ENCODE assay signal across 9 cellular contexts in the genomic region with DNA sequence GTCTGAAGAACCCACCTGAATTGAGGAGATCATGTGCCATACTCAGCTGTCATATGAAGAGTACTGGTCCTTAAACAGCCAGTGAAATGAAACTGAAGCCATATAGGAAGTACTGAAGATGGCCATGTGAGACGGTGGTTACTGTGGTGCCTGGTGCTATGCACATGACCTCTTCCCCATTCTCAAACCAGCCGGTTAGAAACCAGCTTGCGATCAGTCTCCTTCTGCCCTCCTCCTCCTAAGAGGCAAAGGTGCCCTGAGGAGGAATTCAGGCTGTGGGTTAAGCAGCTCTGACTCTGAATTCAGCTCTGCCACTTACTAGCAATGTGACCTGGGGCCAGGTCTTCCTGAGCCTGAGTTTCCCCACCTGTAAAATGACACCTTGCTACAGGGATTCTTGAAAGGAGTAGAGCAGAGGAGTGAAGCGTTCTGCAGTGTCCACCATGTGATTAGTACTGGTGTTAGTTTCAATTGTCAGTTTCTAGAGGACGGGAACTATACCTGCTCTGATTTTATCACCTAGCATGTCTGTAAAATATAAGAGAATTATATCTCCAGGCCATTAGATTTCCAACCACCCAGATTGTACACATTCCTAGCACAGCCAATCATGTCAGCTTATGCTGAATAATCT. TPM values are rescaled to one million over a fixed set of nuclear protein-coding genes. Genes with fewer than 3 reads are reported as not detected.
DNase-seq lines count a peak whose midpoint lies in the region; ATAC-seq and TF ChIP-seq lines count a peak whose summit lies in the region.
"Had no signal": no experiment of that assay in that cellular context is flagged by ENCODE, and none has a peak within 500 bp of the region (broad histone marks: within the 10 kb centered on the region; RNA-seq: fewer than 3 reads in every experiment).

No MANE protein-coding gene starts in this region.

- peak overlapping the region in 7 of 8 donors; percentile 41 to 78 (median 61) for H3K4me3 Mint-ChIP-seq in naive B cell
- no peak overlapping the region for H3K4me3 Mint-ChIP-seq in CD4-positive, alpha-beta T cell
- H3K4me3 Mint-ChIP-seq: nephron had no signal

- H3K27me3 ChIP-seq in ovary = no peaks in the 10 kb centered on the region
- no peaks in the 10 kb centered on the region for H3K27me3 ChIP-seq in CD4-positive, alpha-beta T cell (ENCODE audit: control insufficient read depth, insufficient read depth, low read length)

- H3K27ac Mint-ChIP-seq in naive B cell = peak overlapping the region; percentile 9 to 94 (median 83)
- no peak overlapping the region for H3K27ac Mint-ChIP-seq in CD4-positive, alpha-beta T cell

- TF ChIP-seq EP300 in ovary (IDR thresholded peaks at IDR 0.05) = no peak

- no peak overlapping the region for H3K27ac ChIP-seq in ovary
- no peak overlapping the region for H3K27ac ChIP-seq in CD4-positive, alpha-beta T cell (ENCODE audit: low read depth, low read length)

- CTCF ChIA-PET in CD4-positive, alpha-beta T cell (lab: Charles Lee) = no interaction called here

- H3K36me3 ChIP-seq in ovary = no peaks in the 10 kb centered on the region

- peaks cover 5 to 9% of the 10 kb centered on the region in 2 donors for H3K36me3 Mint-ChIP-seq in naive B cell
- H3K36me3 Mint-ChIP-seq in CD4-positive, alpha-beta T cell (ENCODE audit: low read depth) = peaks cover 29% of the 10 kb centered on the region

- peak; percentile 22 for DNase-seq in NCI-H2107 (lab: John Stamatoyannopoulos, UW)
- peak; percentile 70 for DNase-seq in naive B cell
- no peak for DNase-seq in HK-2 (ENCODE audit: unreplicated experiment)
- no peak for DNase-seq in ovary
- DNase-seq in CD4-positive, alpha-beta T cell = no peak
- no peak for DNase-seq in activated effector memory CD4-positive, alpha-beta T cell treated with anti-CD3 and anti-CD28 coated beads, Interleukin-2, amount 50 U/mL, for 16 hours

- ATAC-seq in GM18907 (IDR thresholded peaks at IDR 0.05; ENCODE audit: unreplicated experiment) (peak; percentile 93), HG02759 (IDR thresholded peaks at IDR 0.05; ENCODE audit: unreplicated experiment) (peak; percentile 93), naive B cell (ENCODE audit: low read depth in 2 of 2) (peak; percentile 99)
- no peak for ATAC-seq in CD4-positive, alpha-beta T cell (ENCODE audit: poor library complexity)

- TF ChIP-seq POLR2A in ovary (IDR thresholded peaks at IDR 0.05) = no peak

- no peaks in the 10 kb centered on the region for H3K9me3 ChIP-seq in ovary
- H3K9me3 ChIP-seq in CD4-positive, alpha-beta T cell (ENCODE audit: control insufficient read depth, low read length) = no peaks in the 10 kb centered on the region

- POLR2A ChIA-PET in CD4-positive, alpha-beta T cell (lab: Charles Lee) = interaction anchor here (1.5 kb wide), 1 partner anchor 41 kb away, joined by 5 read pairs; a partner anchor contains a TSS

- no peaks in the 10 kb centered on the region for H3K27me3 Mint-ChIP-seq in naive B cell
- no peaks in the 10 kb centered on the region for H3K27me3 Mint-ChIP-seq in CD4-positive, alpha-beta T cell

- 86 to 89% (median 88%) methylated on average over 5 of the region's 5 CpGs for WGBS in ovary, 3 donors

- intact Hi-C loops in ovary (cut with DNase I) = no loop called here
- intact Hi-C loops in CD4-positive, alpha-beta T cell (cut with DNase I, micrococcal nuclease) = loop anchor here in 1 of 2 experiments (5.0 kb wide), 1 partner anchor 466 kb away; no protein-coding TSS in a partner anchor

- no peak for TF ChIP-seq CTCF in ovary (IDR thresholded peaks at IDR 0.05)
- TF ChIP-seq CTCF in CD4-positive, alpha-beta T cell (IDR thresholded peaks at IDR 0.05) = no peak

- H3K4me3 ChIP-seq in ovary = no peak overlapping the region

- H3K9me3 Mint-ChIP-seq in naive B cell = no peaks in the 10 kb centered on the region
- no peaks in the 10 kb centered on the region for H3K9me3 Mint-ChIP-seq in CD4-positive, alpha-beta T cell
- H3K9me3 Mint-ChIP-seq: nephron had no signal

- H3K4me1 Mint-ChIP-seq in naive B cell = peaks cover 20 to 49% (median 28%) of the 10 kb centered on the region in 3 donors
- H3K4me1 Mint-ChIP-seq in CD4-positive, alpha-beta T cell (ENCODE audit: low read depth) = peaks cover 44% of the 10 kb centered on the region

- H3K4me1 ChIP-seq in ovary (ENCODE audit: insufficient read depth) = peaks cover 2% of the 10 kb centered on the region

RNA-seq across cellular contexts. Expression of a gene that starts 5.1 kb away (rescaled TPM):
- polyA plus RNA-seq in naive B cell (ENCODE audit: low read depth in 6 of 6) = 10 to 100 TPM in 3 of 6 donors, 1 to 10 TPM in 3; 8.6 to 17.0 (median 9.7) TPM
- total RNA-seq in ovary = 10 to 100 TPM; 18.2 to 24.2 (median 19.4) TPM
- 10 to 100 TPM; 10.0 to 35.8 TPM for polyA plus RNA-seq in ovary
- total RNA-seq in CD4-positive, alpha-beta T cell = 1 to 10 TPM; 7.5 to 8.1 TPM

RNA-seq across cellular contexts. Expression of a gene that starts 40.2 kb away (rescaled TPM):
- 10 to 100 TPM; 27.1 to 54.0 (median 34.8) TPM for polyA plus RNA-seq in naive B cell (ENCODE audit: low read depth in 6 of 6)
- 100 to 1,000 TPM in 1 of 7 donors, 10 to 100 TPM in 6; 54.1 to 143 (median 67.1) TPM for total RNA-seq in ovary
- 100 to 1,000 TPM in 1 of 2 donors, 10 to 100 TPM in 1; 45.8 to 113 TPM for polyA plus RNA-seq in ovary
- 10 to 100 TPM; 92.2 to 95.9 TPM for total RNA-seq in CD4-positive, alpha-beta T cell

Comparison
In these comparisons a context has a peak if more than half of its experiments do, and no peak if none do; other contexts are left out.
1. DNase-seq: peak in NCI-H2107 (single experiment) and naive B cell (single experiment); none in HK-2 (single experiment), ovary (0 of 5), CD4-positive, alpha-beta T cell (0 of 10) and activated effector memory CD4-positive, alpha-beta T cell treated with anti-CD3 and anti-CD28 coated beads, Interleukin-2, amount 50 U/mL, for 16 hours (single experiment).